In the genomic region with DNA sequence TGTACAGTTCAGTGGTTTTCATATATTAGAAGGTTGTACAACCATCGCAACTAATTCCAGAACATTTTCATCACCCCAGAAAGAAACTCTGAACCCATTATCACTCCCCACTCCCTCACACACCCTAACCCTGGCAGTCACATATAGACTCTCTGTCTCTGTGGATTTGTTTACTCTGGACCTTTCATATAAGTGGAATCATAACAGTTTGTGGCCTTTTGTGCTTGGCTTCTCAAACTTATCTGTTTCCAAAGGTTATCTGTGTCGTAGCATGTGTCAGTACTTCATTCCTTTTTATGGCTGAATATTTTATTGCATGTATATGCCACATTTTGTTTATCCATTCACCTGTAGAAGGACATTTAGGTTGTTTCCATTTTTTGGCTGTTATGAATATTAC, we compare ENCODE assay signal across 1 cellular context.
TF ChIP-seq lines count a peak whose summit lies in the region.

No MANE protein-coding gene starts in this region.

TF ChIP-seq in WTC11, 78 proteins besides CTCF, POLR2A, EP300 and RAD21 (continued from another document):
- TF ChIP-seq, protein P1, sequence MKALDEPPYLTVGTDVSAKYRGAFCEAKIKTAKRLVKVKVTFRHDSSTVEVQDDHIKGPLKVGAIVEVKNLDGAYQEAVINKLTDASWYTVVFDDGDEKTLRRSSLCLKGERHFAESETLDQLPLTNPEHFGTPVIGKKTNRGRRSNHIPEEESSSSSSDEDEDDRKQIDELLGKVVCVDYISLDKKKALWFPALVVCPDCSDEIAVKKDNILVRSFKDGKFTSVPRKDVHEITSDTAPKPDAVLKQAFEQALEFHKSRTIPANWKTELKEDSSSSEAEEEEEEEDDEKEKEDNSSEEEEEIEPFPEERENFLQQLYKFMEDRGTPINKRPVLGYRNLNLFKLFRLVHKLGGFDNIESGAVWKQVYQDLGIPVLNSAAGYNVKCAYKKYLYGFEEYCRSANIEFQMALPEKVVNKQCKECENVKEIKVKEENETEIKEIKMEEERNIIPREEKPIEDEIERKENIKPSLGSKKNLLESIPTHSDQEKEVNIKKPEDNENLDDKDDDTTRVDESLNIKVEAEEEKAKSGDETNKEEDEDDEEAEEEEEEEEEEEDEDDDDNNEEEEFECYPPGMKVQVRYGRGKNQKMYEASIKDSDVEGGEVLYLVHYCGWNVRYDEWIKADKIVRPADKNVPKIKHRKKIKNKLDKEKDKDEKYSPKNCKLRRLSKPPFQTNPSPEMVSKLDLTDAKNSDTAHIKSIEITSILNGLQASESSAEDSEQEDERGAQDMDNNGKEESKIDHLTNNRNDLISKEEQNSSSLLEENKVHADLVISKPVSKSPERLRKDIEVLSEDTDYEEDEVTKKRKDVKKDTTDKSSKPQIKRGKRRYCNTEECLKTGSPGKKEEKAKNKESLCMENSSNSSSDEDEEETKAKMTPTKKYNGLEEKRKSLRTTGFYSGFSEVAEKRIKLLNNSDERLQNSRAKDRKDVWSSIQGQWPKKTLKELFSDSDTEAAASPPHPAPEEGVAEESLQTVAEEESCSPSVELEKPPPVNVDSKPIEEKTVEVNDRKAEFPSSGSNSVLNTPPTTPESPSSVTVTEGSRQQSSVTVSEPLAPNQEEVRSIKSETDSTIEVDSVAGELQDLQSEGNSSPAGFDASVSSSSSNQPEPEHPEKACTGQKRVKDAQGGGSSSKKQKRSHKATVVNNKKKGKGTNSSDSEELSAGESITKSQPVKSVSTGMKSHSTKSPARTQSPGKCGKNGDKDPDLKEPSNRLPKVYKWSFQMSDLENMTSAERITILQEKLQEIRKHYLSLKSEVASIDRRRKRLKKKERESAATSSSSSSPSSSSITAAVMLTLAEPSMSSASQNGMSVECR (CRISPR knock-in tag; IDR thresholded peaks at IDR 0.05; ENCODE audit: borderline replicate concordance) = no peak
- TF ChIP-seq TEAD1 (CRISPR knock-in tag; IDR thresholded peaks at IDR 0.05) (no peak), NFATC4 (CRISPR knock-in tag; IDR thresholded peaks at IDR 0.05) (no peak), FOXP1 (CRISPR knock-in tag; IDR thresholded peaks at IDR 0.05; ENCODE audit: borderline replicate concordance) (no peak), GTF2I (CRISPR knock-in tag; conservative IDR thresholded peaks at IDR 0.05) (no peak)
